8 cellular contexts compared by ENCODE assay signal in genomic region chr1:110780600-110781484, GRCh38.
A peak's percentile ranks its signal among the peaks of the same experiment; 100 is the strongest.
DNase-seq lines count a peak whose midpoint lies in the region; ATAC-seq, FAIRE-seq and TF ChIP-seq lines count a peak whose summit lies in the region.

No MANE protein-coding gene starts in this region.

- DNase-seq in A549 (ENCODE audit: low read depth in 1 of 2, low spot score in 1 of 2), result peak; percentile 40 to 71
- DNase-seq in NCI-H2196 treated with DMSO at 0.1 percent for 48 hours (lab: John Stamatoyannopoulos, UW; ENCODE audit: unreplicated experiment), result peak; percentile 57
- DNase-seq in activated CD4-positive, CD25-positive, alpha-beta regulatory T cell treated with anti-CD3 and anti-CD28 coated beads, Interleukin-2, amount 50 U/mL, for 16 hours (ENCODE audit: low read depth, low spot score), result peak; percentile 48
- DNase-seq in central memory CD8-positive, alpha-beta T cell (ENCODE audit: low spot score in 2 of 2), result peak; percentile 70 to 73
- peak; percentile 49 for DNase-seq in kidney glomerular epithelial cell (lab: John Stamatoyannopoulos, UW)
- DNase-seq in stimulated activated CD4-positive, alpha-beta T cell treated with anti-CD3 and anti-CD28 coated beads, Interleukin-2, amount 100 ng/mL, for 48 hours, result peak; percentile 74 to 78

- H3K4me1 ChIP-seq in A549, result no peaks in the 10 kb centered on the region

- TF ChIP-seq POLR2A in A549 (IDR thresholded peaks at IDR 0.05; ENCODE audit: low read length), result no peak

- peak; percentile 51 to 53 for TF ChIP-seq RAD21 in A549 (conservative IDR thresholded peaks at IDR 0.05 in 1 of 2, IDR thresholded peaks at IDR 0.05 in 1 of 2)

- H3K27ac ChIP-seq in A549, result no peak overlapping the region

- H3K9me3 Mint-ChIP-seq in central memory CD8-positive, alpha-beta T cell, result no peaks in the 10 kb centered on the region

- H3K9me3 ChIP-seq in A549, result no peaks in the 10 kb centered on the region

- no peak overlapping the region for H3K4me3 ChIP-seq in A549

- ATAC-seq in A549, result peak; percentile 74 to 80; a peak in 4 of 6 replicates
- peak; percentile 62 for ATAC-seq in GM18907 (IDR thresholded peaks at IDR 0.05; ENCODE audit: unreplicated experiment)
- ATAC-seq in central memory CD8-positive, alpha-beta T cell (replicated peaks; ENCODE audit: extremely low read depth, poor library complexity, severe bottlenecking), result peak; percentile 46
- ATAC-seq in GM21515 (IDR thresholded peaks at IDR 0.05; ENCODE audit: unreplicated experiment), result no peak

- TF ChIP-seq EP300 in A549 (IDR thresholded peaks at IDR 0.05), result no peak

- H3K4me1 Mint-ChIP-seq in central memory CD8-positive, alpha-beta T cell, result peaks cover 39% of the 10 kb centered on the region

- WGBS in A549 (ENCODE audit: missing lambda C conversion rate), result 32% methylated on average over 31 of the region's 31 CpGs

- H3K27ac Mint-ChIP-seq in central memory CD8-positive, alpha-beta T cell (ENCODE audit: low read depth), result no peak overlapping the region

- FAIRE-seq in A549 (lab: Jason Lieb, UNC), result no peak

- peak overlapping the region; percentile 46 for H3K4me2 ChIP-seq in A549

- CTCF ChIA-PET in A549 (lab: Yijun Ruan, JAX), result interaction anchor here (0.6 to 8.0 kb wide), 20 partner anchors 9 to 284 kb away, joined by 3 to 59 read pairs (median 4); partner anchors contain the start of gene KCNA3

- H3K36me3 Mint-ChIP-seq in central memory CD8-positive, alpha-beta T cell (ENCODE audit: insufficient read depth), result peaks cover 1% of the 10 kb centered on the region

- POLR2A ChIA-PET in A549 (lab: Yijun Ruan, JAX), result no interaction called here

- no peak overlapping the region for H3K4me3 Mint-ChIP-seq in central memory CD8-positive, alpha-beta T cell

- no peaks in the 10 kb centered on the region for H3K27me3 Mint-ChIP-seq in central memory CD8-positive, alpha-beta T cell

- peak; percentile 57 for TF ChIP-seq CTCF in A549 (IDR thresholded peaks at IDR 0.05)

TF ChIP-seq in A549, 52 proteins besides CTCF, POLR2A, EP300 and RAD21:
- TF ChIP-seq ZSCAN20 (CRISPR knock-in tag; IDR thresholded peaks at IDR 0.05), result no peak
- TF ChIP-seq SMC3 (IDR thresholded peaks at IDR 0.05), result peak; percentile 21; the same call in 1 of the 3 replicates
- TF ChIP-seq MAZ (IDR thresholded peaks at IDR 0.05; ENCODE audit: borderline replicate concordance, low read depth, low read length), result no peak
TF ChIP-seq in A549: peak in this region for 1.
